In the genomic region with DNA sequence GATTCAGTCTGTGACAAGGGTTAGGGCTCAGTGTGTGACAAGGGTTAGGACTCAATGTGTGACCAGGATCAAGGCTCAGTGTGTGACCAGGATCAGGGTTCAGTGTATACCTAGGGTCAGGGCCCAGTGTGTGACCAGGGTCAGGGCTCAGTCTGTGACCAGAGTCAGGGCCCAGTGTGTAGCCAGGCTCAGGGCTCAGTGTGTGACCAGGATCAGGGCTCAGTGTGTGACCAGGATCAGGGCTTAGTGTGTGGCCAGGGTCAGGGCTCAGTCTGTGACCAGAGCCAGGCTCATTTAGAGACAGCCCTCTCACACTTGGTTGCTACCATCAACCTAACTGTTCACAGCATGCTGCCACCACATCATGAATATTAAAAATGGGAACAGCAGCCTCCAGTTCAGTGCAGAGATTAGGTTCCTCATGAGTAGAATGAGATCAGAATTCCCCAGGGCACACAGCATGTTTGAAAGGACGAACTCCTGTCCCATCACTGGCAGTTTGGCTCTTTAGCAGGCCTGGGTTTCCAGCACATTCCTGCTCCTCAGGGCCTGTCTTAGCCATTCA, we compare ENCODE assay signal across 9 cellular contexts. TPM values are rescaled to one million over a fixed set of nuclear protein-coding genes. Genes with fewer than 3 reads are reported as not detected.
DNase-seq lines count a peak whose midpoint lies in the region; FAIRE-seq and TF ChIP-seq lines count a peak whose summit lies in the region.
"Had no signal": no experiment of that assay in that cellular context is flagged by ENCODE, and none has a peak within 500 bp of the region (broad histone marks: within the 10 kb centered on the region; RNA-seq: fewer than 3 reads in every experiment).

No MANE protein-coding gene starts in this region.

- H2AFZ ChIP-seq in parathyroid adenoma: peak overlapping the region; percentile 56

- H3K79me2 ChIP-seq in parathyroid adenoma: no peaks in the 10 kb centered on the region

- H3K9ac ChIP-seq in BLaER1 (peak overlapping the region; percentile 41; the same call in 1 of the 2 replicates), parathyroid adenoma (no peak overlapping the region)

- H3K27ac ChIP-seq in BLaER1: peak overlapping the region; percentile 72
- peak overlapping the region; percentile 94 to 98 (median 96) for H3K27ac ChIP-seq in esophagus muscularis mucosa (replicated peaks in 1 of 4)
- H3K27ac ChIP-seq in parathyroid adenoma: peak overlapping the region; percentile 78

- H3K4me1 ChIP-seq in BLaER1: peaks cover 69% of the 10 kb centered on the region
- peaks cover 29 to 41% (median 38%) of the 10 kb centered on the region in 4 donors for H3K4me1 ChIP-seq in esophagus muscularis mucosa
- no peaks in the 10 kb centered on the region for H3K4me1 ChIP-seq in parathyroid adenoma

- no peak for FAIRE-seq in GM19239 (lab: Jason Lieb, UNC)

- peak overlapping the region; percentile 81 for H3K4me2 ChIP-seq in BLaER1
- H3K4me2 ChIP-seq in parathyroid adenoma (ENCODE audit: low read length): no peak overlapping the region

- 0% methylated on average over 1 of the region's 1 CpG for WGBS in esophagus muscularis mucosa

- H3K9me3 ChIP-seq in BLaER1 (no peaks in the 10 kb centered on the region), esophagus muscularis mucosa (no peaks in the 10 kb centered on the region), parathyroid adenoma (ENCODE audit: control insufficient read depth, low read length) (no peaks in the 10 kb centered on the region)
- H3K9me3 ChIP-seq: colonic mucosa had no signal

- H4K20me1 ChIP-seq in BLaER1: no peaks in the 10 kb centered on the region

- intact Hi-C loops in esophagus muscularis mucosa (cut with DNase I): loop anchor here (1.0 kb wide), 1 partner anchor 14 kb away; no protein-coding TSS in a partner anchor

- no peak for TF ChIP-seq POLR2A in esophagus muscularis mucosa (IDR thresholded peaks at IDR 0.05; ENCODE audit: low read depth)

- DNase-seq in NCI-H69 (lab: John Stamatoyannopoulos, UW) (peak; percentile 15), esophagus muscularis mucosa (ENCODE audit: extremely low spot score) (no peak), GM13976 (ENCODE audit: low spot score) (no peak), GM19239 (ENCODE audit: insufficient read length, low spot score) (no peak), DMS53 (lab: John Stamatoyannopoulos, UW) (no peak), NCI-H2081 treated with DMSO at 0.1 percent for 48 hours (lab: John Stamatoyannopoulos, UW) (no peak)

- no peak overlapping the region for H3K4me3 ChIP-seq in BLaER1
- no peak overlapping the region for H3K4me3 ChIP-seq in esophagus muscularis mucosa
- no peak overlapping the region for H3K4me3 ChIP-seq in parathyroid adenoma (ENCODE audit: low read depth, low read length)
- H3K4me3 ChIP-seq: colonic mucosa had no signal

- no peak for TF ChIP-seq CTCF in esophagus muscularis mucosa (IDR thresholded peaks at IDR 0.05)
- no peak for TF ChIP-seq CTCF in parathyroid adenoma (IDR thresholded peaks at IDR 0.05)
- no peak for TF ChIP-seq CTCF in GM13976 (IDR thresholded peaks at IDR 0.05; ENCODE audit: borderline replicate concordance, control extremely low read depth, extremely low read depth, insufficient read depth, missing control alignments)

- H3K36me3 ChIP-seq in BLaER1 (no peaks in the 10 kb centered on the region), esophagus muscularis mucosa (peaks cover 14 to 35% (median 30%) of the 10 kb centered on the region in 4 donors), parathyroid adenoma (ENCODE audit: control insufficient read depth, insufficient read depth, low read length) (no peaks in the 10 kb centered on the region)
- H3K36me3 ChIP-seq: colonic mucosa had no signal

- in situ Hi-C loops in GM13976 (cut with MboI; ENCODE audit: low sequenced_read_pairs, unreplicated experiment): no loop called here

- H3K27me3 ChIP-seq in BLaER1: no peaks in the 10 kb centered on the region
- no peaks in the 10 kb centered on the region for H3K27me3 ChIP-seq in esophagus muscularis mucosa
- H3K27me3 ChIP-seq in parathyroid adenoma (ENCODE audit: control insufficient read depth, insufficient read depth, low read length): no peaks in the 10 kb centered on the region
- H3K27me3 ChIP-seq: colonic mucosa had no signal

- no peak for TF ChIP-seq EP300 in esophagus muscularis mucosa (IDR thresholded peaks at IDR 0.05)

RNA-seq across cellular contexts. Expression of a gene that starts 24.3 kb away (rescaled TPM):
- total RNA-seq in esophagus muscularis mucosa: 10 to 100 TPM; 19.7 to 84.3 (median 39.1) TPM

RNA-seq across cellular contexts. Expression of a gene that starts 41.5 kb away (rescaled TPM):
- total RNA-seq in esophagus muscularis mucosa: 10 to 100 TPM in 2 of 4 donors, 1 to 10 TPM in 2; 7.9 to 25.4 (median 14.9) TPM

RNA-seq across cellular contexts. Expression of a gene that starts 44.0 kb away (rescaled TPM):
- total RNA-seq in esophagus muscularis mucosa: 10 to 100 TPM; 48.0 to 61.6 (median 57.2) TPM
